In the genomic region with DNA sequence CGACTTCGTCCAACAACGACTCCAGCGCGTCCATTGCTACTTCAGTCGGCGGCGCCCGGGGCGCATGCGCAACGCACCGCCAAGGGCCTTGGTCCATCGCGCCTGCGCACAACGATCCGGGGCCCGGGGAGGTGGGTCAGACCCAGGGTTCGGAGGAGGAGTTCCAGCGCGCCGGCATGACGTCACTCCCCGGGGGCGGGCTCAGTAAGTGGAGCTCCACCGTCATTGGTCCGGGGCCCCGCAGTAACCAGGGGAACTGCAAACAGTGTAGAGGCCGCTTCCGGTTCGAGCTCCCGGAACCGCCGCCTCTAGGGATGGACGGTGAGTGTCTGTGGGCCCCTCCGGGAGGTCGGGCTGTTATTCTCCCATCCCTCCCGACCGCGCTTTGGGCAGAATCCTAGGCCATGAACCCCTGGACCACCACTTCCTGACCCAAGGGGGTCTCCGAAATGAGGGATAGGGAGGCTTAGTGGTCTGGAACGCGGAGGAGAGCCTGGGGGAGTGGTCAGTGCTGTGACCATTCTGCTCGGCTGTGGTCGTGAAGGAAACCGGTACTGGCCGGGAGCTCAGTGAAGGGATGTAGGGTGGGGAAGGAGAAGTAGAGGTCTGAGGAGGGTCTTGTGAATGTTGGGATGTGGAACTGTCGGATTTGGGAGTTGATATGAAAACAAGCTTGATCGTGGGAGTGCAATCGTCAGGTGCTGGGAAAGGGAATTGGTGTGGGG, we compare ENCODE assay signal across 8 cellular contexts. TPM values are rescaled to one million over a fixed set of nuclear protein-coding genes. Genes with fewer than 3 reads are reported as not detected.
A peak's percentile ranks its signal among the peaks of the same experiment; 100 is the strongest.
DNase-seq lines count a peak whose midpoint lies in the region; ATAC-seq and TF ChIP-seq lines count a peak whose summit lies in the region.

A gene with protein sequence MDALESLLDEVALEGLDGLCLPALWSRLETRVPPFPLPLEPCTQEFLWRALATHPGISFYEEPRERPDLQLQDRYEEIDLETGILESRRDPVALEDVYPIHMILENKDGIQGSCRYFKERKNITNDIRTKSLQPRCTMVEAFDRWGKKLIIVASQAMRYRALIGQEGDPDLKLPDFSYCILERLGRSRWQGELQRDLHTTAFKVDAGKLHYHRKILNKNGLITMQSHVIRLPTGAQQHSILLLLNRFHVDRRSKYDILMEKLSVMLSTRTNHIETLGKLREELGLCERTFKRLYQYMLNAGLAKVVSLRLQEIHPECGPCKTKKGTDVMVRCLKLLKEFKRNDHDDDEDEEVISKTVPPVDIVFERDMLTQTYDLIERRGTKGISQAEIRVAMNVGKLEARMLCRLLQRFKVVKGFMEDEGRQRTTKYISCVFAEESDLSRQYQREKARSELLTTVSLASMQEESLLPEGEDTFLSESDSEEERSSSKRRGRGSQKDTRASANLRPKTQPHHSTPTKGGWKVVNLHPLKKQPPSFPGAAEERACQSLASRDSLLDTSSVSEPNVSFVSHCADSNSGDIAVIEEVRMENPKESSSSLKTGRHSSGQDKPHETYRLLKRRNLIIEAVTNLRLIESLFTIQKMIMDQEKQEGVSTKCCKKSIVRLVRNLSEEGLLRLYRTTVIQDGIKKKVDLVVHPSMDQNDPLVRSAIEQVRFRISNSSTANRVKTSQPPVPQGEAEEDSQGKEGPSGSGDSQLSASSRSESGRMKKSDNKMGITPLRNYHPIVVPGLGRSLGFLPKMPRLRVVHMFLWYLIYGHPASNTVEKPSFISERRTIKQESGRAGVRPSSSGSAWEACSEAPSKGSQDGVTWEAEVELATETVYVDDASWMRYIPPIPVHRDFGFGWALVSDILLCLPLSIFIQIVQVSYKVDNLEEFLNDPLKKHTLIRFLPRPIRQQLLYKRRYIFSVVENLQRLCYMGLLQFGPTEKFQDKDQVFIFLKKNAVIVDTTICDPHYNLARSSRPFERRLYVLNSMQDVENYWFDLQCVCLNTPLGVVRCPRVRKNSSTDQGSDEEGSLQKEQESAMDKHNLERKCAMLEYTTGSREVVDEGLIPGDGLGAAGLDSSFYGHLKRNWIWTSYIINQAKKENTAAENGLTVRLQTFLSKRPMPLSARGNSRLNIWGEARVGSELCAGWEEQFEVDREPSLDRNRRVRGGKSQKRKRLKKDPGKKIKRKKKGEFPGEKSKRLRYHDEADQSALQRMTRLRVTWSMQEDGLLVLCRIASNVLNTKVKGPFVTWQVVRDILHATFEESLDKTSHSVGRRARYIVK (N-terminal part only) (minus strand): TSS at position 57 of the 725 bp plus-strand sequence. CDS start 23 bp downstream, at position 34.
A gene (plus strand): TSS at position 288 of the 725 bp plus-strand sequence. CDS start 27 bp downstream, at position 315.

- DNase-seq in Ammon's horn (ENCODE audit: low spot score) = peak; percentile 100
- peak; percentile 100 for DNase-seq in GM19238 (ENCODE audit: insufficient read length, low spot score)
- DNase-seq in NCI-H524 (lab: John Stamatoyannopoulos, UW) = peak; percentile 99
- DNase-seq in activated CD4-positive, alpha-beta T cell treated with anti-CD3 and anti-CD28 coated beads for 36 hours = peak; percentile 100
- DNase-seq in choroid plexus epithelial cell (ENCODE audit: low read depth) = peak; percentile 99
- DNase-seq in kidney tubule cell (ENCODE audit: low spot score) = peak; percentile 99
- DNase-seq in stimulated activated CD4-positive, alpha-beta T cell treated with anti-CD3 and anti-CD28 coated beads, Interleukin-1b, Interleukin-23, amount 100 ng/mL, for 4 hours (ENCODE audit: low read depth in 2 of 2) = peak; percentile 100

- peak within 1 kb of the TSS; percentile 81 for H3K27ac Mint-ChIP-seq in activated CD4-positive, alpha-beta T cell treated with anti-CD3 and anti-CD28 coated beads for 36 hours

- no peaks in the 10 kb centered on the region for H3K9me3 Mint-ChIP-seq in activated CD4-positive, alpha-beta T cell treated with anti-CD3 and anti-CD28 coated beads for 36 hours (ENCODE audit: low read depth)

- H3K36me3 Mint-ChIP-seq in activated CD4-positive, alpha-beta T cell treated with anti-CD3 and anti-CD28 coated beads for 36 hours (ENCODE audit: low read depth) = peaks cover 5% of the 10 kb centered on the region

- peak; percentile 95 for ATAC-seq in HG03442 (IDR thresholded peaks at IDR 0.05; ENCODE audit: unreplicated experiment)
- ATAC-seq in activated CD4-positive, alpha-beta T cell treated with anti-CD3 and anti-CD28 coated beads for 36 hours = peak; percentile 98

- POLR2A ChIA-PET in activated CD4-positive, alpha-beta T cell treated with anti-CD3 and anti-CD28 coated beads for 36 hours (lab: Charles Lee) = interaction anchor here (0.6 to 0.9 kb wide), 4 partner anchors 10 to 1474 kb away, joined by 3 to 4 read pairs (median 4); no protein-coding TSS in a partner anchor

- peak within 1 kb of the TSS; percentile 94 for H3K4me3 Mint-ChIP-seq in activated CD4-positive, alpha-beta T cell treated with anti-CD3 and anti-CD28 coated beads for 36 hours

- intact Hi-C loops in activated CD4-positive, alpha-beta T cell treated with anti-CD3 and anti-CD28 coated beads for 36 hours (cut with DNase I, micrococcal nuclease) = loop anchor here in 1 of 2 experiments (1.0 to 10.0 kb wide), 4 partner anchors 28 to 1005 kb away; a partner anchor contains a TSS

- CTCF ChIA-PET in activated CD4-positive, alpha-beta T cell treated with anti-CD3 and anti-CD28 coated beads for 36 hours (lab: Charles Lee) = interaction anchor here (0.6 to 1.6 kb wide), 7 partner anchors 9 to 668 kb away, joined by 3 to 5 read pairs (median 3); no protein-coding TSS in a partner anchor

- peak within 1 kb of the TSS; percentile 97 for H3K4me3 ChIP-seq in choroid plexus epithelial cell (ENCODE audit: low read depth, low read length)

- no peak for TF ChIP-seq CTCF in choroid plexus epithelial cell (conservative IDR thresholded peaks at IDR 0.05; ENCODE audit: low read depth, low read length)

- H3K27me3 Mint-ChIP-seq in activated CD4-positive, alpha-beta T cell treated with anti-CD3 and anti-CD28 coated beads for 36 hours = no peaks in the 10 kb centered on the region

- peaks cover 35% of the 10 kb centered on the region for H3K4me1 Mint-ChIP-seq in activated CD4-positive, alpha-beta T cell treated with anti-CD3 and anti-CD28 coated beads for 36 hours

RNA-seq across cellular contexts. Expression of the first gene that starts in this region (rescaled TPM):
- 10 to 100 TPM; 48.8 to 50.7 TPM for total RNA-seq in activated CD4-positive, alpha-beta T cell treated with anti-CD3 and anti-CD28 coated beads for 36 hours

RNA-seq across cellular contexts. Expression of the second gene that starts in this region (rescaled TPM):
- total RNA-seq in activated CD4-positive, alpha-beta T cell treated with anti-CD3 and anti-CD28 coated beads for 36 hours = 10 to 100 TPM; 12.3 to 12.8 TPM

Comparison
In these comparisons a context has a peak if more than half of its experiments do, and no peak if none do; other contexts are left out.
1. Peak in every context shown above with its lines: DNase-seq, ATAC-seq and H3K4me3 ChIP-seq.